In the genomic region with DNA sequence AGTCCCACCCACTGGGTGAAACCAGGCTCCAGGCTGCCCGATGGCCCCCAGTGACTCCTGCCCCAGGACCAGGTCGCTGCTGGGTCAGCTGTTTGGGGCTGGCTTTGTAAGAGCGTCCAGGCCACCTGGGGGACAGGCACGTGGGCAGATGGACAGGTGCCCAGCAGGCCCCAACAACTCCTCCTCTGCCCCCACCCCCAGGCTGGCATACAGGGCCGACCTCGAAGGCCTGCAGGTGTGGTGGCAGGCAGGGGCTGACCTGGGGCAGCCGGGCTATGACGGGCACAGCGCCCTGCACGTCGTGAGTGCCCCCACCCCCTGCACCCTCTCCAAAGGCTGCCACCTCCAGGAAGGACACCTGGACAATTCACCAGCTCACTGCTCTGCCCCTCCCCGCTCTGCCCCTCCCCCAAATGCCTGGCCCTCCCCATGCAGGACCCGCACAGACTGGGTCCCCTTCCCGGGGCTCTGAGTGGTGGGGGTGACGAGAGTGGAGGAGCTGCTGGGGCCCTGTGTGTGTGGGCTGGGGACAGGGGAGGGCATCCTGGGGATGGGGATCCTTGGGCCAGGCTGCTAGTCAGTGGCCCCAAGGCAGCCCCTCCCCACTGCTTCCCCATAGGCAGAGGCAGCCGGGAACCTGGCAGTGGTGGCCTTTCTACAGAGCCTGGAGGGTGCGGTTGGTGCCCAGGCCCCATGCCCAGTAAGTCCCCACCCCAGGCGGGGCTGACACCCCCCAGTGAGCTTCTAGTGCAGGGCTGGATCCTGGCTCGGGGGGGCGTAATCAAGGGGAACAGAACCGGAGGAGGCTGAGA, we compare ENCODE assay signal across 1 cellular context.
TF ChIP-seq lines count a peak whose summit lies in the region.

No MANE protein-coding gene starts in this region.

TF ChIP-seq in GM23338, 12 proteins besides CTCF, POLR2A, EP300 and RAD21:
- TF ChIP-seq CREB1 (CRISPR knock-in tag; IDR thresholded peaks at IDR 0.05; ENCODE audit: low read depth) (no peak), NANOG (IDR thresholded peaks at IDR 0.05; ENCODE audit: borderline replicate concordance) (no peak), JUNB (IDR thresholded peaks at IDR 0.05; ENCODE audit: unreplicated experiment) (no peak), POLR2AphosphoS5 (IDR thresholded peaks at IDR 0.05; ENCODE audit: low read depth) (no peak), EZH2phosphoT487 (IDR thresholded peaks at IDR 0.05; ENCODE audit: unreplicated experiment) (no peak), ZNF331 (CRISPR knock-in tag; IDR thresholded peaks at IDR 0.05; ENCODE audit: low read depth) (no peak), EZH2 (IDR thresholded peaks at IDR 0.05; ENCODE audit: low read depth, unreplicated experiment) (no peak), STAT1 (IDR thresholded peaks at IDR 0.05; ENCODE audit: unreplicated experiment) (no peak), ZNF114 (CRISPR knock-in tag; IDR thresholded peaks at IDR 0.05) (no peak)
- TF ChIP-seq, protein P1, sequence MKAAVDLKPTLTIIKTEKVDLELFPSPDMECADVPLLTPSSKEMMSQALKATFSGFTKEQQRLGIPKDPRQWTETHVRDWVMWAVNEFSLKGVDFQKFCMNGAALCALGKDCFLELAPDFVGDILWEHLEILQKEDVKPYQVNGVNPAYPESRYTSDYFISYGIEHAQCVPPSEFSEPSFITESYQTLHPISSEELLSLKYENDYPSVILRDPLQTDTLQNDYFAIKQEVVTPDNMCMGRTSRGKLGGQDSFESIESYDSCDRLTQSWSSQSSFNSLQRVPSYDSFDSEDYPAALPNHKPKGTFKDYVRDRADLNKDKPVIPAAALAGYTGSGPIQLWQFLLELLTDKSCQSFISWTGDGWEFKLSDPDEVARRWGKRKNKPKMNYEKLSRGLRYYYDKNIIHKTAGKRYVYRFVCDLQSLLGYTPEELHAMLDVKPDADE (IDR thresholded peaks at IDR 0.05), result no peak
- TF ChIP-seq, protein P2, sequence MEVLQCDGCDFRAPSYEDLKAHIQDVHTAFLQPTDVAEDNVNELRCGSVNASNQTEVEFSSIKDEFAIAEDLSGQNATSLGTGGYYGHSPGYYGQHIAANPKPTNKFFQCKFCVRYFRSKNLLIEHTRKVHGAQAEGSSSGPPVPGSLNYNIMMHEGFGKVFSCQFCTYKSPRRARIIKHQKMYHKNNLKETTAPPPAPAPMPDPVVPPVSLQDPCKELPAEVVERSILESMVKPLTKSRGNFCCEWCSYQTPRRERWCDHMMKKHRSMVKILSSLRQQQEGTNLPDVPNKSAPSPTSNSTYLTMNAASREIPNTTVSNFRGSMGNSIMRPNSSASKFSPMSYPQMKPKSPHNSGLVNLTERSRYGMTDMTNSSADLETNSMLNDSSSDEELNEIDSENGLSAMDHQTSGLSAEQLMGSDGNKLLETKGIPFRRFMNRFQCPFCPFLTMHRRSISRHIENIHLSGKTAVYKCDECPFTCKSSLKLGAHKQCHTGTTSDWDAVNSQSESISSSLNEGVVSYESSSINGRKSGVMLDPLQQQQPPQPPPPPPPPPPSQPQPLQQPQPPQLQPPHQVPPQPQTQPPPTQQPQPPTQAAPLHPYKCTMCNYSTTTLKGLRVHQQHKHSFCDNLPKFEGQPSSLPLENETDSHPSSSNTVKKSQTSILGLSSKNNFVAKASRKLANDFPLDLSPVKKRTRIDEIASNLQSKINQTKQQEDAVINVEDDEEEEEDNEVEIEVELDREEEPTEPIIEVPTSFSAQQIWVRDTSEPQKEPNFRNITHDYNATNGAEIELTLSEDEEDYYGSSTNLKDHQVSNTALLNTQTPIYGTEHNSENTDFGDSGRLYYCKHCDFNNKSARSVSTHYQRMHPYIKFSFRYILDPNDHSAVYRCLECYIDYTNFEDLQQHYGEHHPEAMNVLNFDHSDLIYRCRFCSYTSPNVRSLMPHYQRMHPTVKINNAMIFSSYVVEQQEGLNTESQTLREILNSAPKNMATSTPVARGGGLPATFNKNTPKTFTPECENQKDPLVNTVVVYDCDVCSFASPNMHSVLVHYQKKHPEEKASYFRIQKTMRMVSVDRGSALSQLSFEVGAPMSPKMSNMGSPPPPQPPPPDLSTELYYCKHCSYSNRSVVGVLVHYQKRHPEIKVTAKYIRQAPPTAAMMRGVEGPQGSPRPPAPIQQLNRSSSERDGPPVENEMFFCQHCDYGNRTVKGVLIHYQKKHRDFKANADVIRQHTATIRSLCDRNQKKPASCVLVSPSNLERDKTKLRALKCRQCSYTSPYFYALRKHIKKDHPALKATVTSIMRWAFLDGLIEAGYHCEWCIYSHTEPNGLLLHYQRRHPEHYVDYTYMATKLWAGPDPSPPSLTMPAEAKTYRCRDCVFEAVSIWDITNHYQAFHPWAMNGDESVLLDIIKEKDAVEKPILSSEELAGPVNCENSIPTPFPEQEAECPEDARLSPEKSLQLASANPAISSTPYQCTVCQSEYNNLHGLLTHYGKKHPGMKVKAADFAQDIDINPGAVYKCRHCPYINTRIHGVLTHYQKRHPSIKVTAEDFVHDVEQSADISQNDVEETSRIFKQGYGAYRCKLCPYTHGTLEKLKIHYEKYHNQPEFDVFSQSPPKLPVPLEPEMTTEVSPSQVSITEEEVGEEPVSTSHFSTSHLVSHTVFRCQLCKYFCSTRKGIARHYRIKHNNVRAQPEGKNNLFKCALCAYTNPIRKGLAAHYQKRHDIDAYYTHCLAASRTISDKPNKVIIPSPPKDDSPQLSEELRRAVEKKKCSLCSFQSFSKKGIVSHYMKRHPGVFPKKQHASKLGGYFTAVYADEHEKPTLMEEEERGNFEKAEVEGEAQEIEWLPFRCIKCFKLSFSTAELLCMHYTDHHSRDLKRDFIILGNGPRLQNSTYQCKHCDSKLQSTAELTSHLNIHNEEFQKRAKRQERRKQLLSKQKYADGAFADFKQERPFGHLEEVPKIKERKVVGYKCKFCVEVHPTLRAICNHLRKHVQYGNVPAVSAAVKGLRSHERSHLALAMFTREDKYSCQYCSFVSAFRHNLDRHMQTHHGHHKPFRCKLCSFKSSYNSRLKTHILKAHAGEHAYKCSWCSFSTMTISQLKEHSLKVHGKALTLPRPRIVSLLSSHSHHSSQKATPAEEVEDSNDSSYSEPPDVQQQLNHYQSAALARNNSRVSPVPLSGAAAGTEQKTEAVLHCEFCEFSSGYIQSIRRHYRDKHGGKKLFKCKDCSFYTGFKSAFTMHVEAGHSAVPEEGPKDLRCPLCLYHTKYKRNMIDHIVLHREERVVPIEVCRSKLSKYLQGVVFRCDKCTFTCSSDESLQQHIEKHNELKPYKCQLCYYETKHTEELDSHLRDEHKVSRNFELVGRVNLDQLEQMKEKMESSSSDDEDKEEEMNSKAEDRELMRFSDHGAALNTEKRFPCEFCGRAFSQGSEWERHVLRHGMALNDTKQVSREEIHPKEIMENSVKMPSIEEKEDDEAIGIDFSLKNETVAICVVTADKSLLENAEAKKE (CRISPR knock-in tag; IDR thresholded peaks at IDR 0.05), result no peak
